ENCODE assay signal across 8 cellular contexts in genomic region chr3:128784228-128784627, GRCh38. TPM values are rescaled to one million over a fixed set of nuclear protein-coding genes. Genes with fewer than 3 reads are reported as not detected.
DNase-seq lines count a peak whose midpoint lies in the region; ATAC-seq, FAIRE-seq and TF ChIP-seq lines count a peak whose summit lies in the region.

No MANE protein-coding gene starts in this region.

- no peak overlapping the region for H3K4me3 ChIP-seq in RWPE2 (ENCODE audit: severe bottlenecking)
- no peak overlapping the region for H3K4me3 ChIP-seq in GM12878

- TF ChIP-seq EP300 in GM12878 (IDR thresholded peaks at IDR 0.05; ENCODE audit: borderline replicate concordance in 1 of 2, control insufficient read depth in 1 of 2, low read depth in 2 of 2, low read length in 2 of 2) = no peak

- ATAC-seq in RWPE2 (ENCODE audit: low read depth) = no peak
- ATAC-seq in GM12878 = peak; percentile 57
- no peak for ATAC-seq in GM18868 (IDR thresholded peaks at IDR 0.05; ENCODE audit: unreplicated experiment)

- WGBS in GM12878 (ENCODE audit: insufficient coverage, insufficient replicate concordance, low lambda C conversion rate, missing lambda C conversion rate) = 71% methylated on average over 7 of the region's 7 CpGs

- peak; percentile 49 for TF ChIP-seq RAD21 in GM12878 (IDR thresholded peaks at IDR 0.05; ENCODE audit: insufficient read depth, low read depth, low read length)

- in situ Hi-C loops in GM12878 (cut with MboI) = no loop called here

- no TSS peak for BruUV-seq in GM12878 (replicated peaks; lab: Mats Ljungman, UMichigan)

- RAD21 ChIA-PET in GM12878 (lab: Charles Lee; ENCODE audit: unreplicated experiment) = no interaction called here

- SMC1A ChIA-PET in GM12878 (lab: Charles Lee; ENCODE audit: uncharacterized antibody, unreplicated experiment) = interaction anchor here (0.7 to 1.2 kb wide), 3 partner anchors 10 to 104 kb away, joined by 3 to 4 read pairs (median 4); no protein-coding TSS in a partner anchor

- peak; percentile 71 for TF ChIP-seq CTCF in GM12873 (IDR thresholded peaks at IDR 0.05; ENCODE audit: insufficient read depth, low read depth, low read length, missing control alignments)
- peak; percentile 25 for TF ChIP-seq CTCF in RWPE2 (IDR thresholded peaks at IDR 0.05; ENCODE audit: poor library complexity, severe bottlenecking)
- TF ChIP-seq CTCF in GM12878 (IDR thresholded peaks at IDR 0.05 in 2 of 3, conservative IDR thresholded peaks at IDR 0.05 in 1 of 3; ENCODE audit: control insufficient read depth in 2 of 3, extremely low read depth in 1 of 3, insufficient read depth in 1 of 3, low read depth in 3 of 3, low read length in 3 of 3) = peak; percentile 40 to 56 (median 50)

- H3K27ac ChIP-seq in RWPE2 (ENCODE audit: poor library complexity, severe bottlenecking) (no peak overlapping the region), GM12878 (ENCODE audit: control insufficient read depth, insufficient read depth) (no peak overlapping the region)

- H3K9ac ChIP-seq in GM12878 (ENCODE audit: control insufficient read depth, insufficient read depth, low read length) = no peak overlapping the region

- TF ChIP-seq POLR2A in GM12878 (IDR thresholded peaks at IDR 0.05; ENCODE audit: low read depth, low read length) (no peak), H54 (IDR thresholded peaks at IDR 0.05; ENCODE audit: low read depth, low read length) (no peak)

- H4K20me1 ChIP-seq in GM12878 (ENCODE audit: control insufficient read depth, insufficient read depth) = peaks cover 9% of the 10 kb centered on the region; the same call in 1 of the 2 replicates

- H2AFZ ChIP-seq in GM12878 (ENCODE audit: control insufficient read depth, low read depth, low read length) = no peak overlapping the region

- FAIRE-seq in GM12878 (lab: Jason Lieb, UNC) (no peak), H54 (lab: Jason Lieb, UNC) (no peak)

- H3K36me3 ChIP-seq in RWPE2 (ENCODE audit: low read depth) (no peaks in the 10 kb centered on the region), GM12878 (ENCODE audit: control insufficient read depth in 2 of 2, insufficient read depth in 2 of 2, low read length in 1 of 2) (peaks cover 0 to 2% of the 10 kb centered on the region in 2 experiments; a peak in 2 of 4 replicates)

- DNase-seq in RWPE2 (ENCODE audit: low spot score) (no peak), GM12878 (ENCODE audit: low read depth, low spot score) (no peak), left kidney (ENCODE audit: low read depth, low spot score) (peak; percentile 78), COLO829 (ENCODE audit: low spot score) (no peak), H54 (ENCODE audit: insufficient read length, low spot score) (no peak)
- DNase-seq in stimulated activated naive CD4-positive, alpha-beta T cell treated with Interleukin-2 at 50 U/mL for 16 hours (lab: John Stamatoyannopoulos, UW) = peak; percentile 50

- intact Hi-C loops in GM12878 (cut with micrococcal nuclease; ENCODE audit: unreplicated experiment) = no loop called here

- POLR2A ChIA-PET in GM12878 (lab: Charles Lee) = no interaction called here

- CTCF ChIA-PET in GM12878 (lab: Yijun Ruan, JAX) = interaction anchor here (0.7 to 1.2 kb wide), 5 partner anchors 10 to 104 kb away, joined by 3 to 6 read pairs (median 3); no protein-coding TSS in a partner anchor

- no peaks in the 10 kb centered on the region for H3K27me3 ChIP-seq in RWPE2 (ENCODE audit: insufficient read depth, poor library complexity, severe bottlenecking)
- H3K27me3 ChIP-seq in GM12878 (replicated peaks in 1 of 2; ENCODE audit: control insufficient read depth in 2 of 2, insufficient read depth in 2 of 2, low read length in 1 of 2) = no peaks in the 10 kb centered on the region

- H3K4me1 ChIP-seq in RWPE2 (ENCODE audit: insufficient read depth, poor library complexity, severe bottlenecking) (peaks cover 41% of the 10 kb centered on the region), GM12878 (ENCODE audit: control insufficient read depth, insufficient read depth, low read length) (peaks cover 41% of the 10 kb centered on the region)

- H3K4me2 ChIP-seq in GM12878 (ENCODE audit: control insufficient read depth, insufficient read depth) = no peak overlapping the region

- H3K9me3 ChIP-seq in RWPE2 (ENCODE audit: severe bottlenecking) = no peaks in the 10 kb centered on the region
- H3K9me3 ChIP-seq in GM12878 (replicated peaks; ENCODE audit: control insufficient read depth, insufficient read depth, low read length) = no peaks in the 10 kb centered on the region

- H3K79me2 ChIP-seq in GM12878 (ENCODE audit: control insufficient read depth, insufficient read depth, low read length) = peaks cover 79% of the 10 kb centered on the region

TF ChIP-seq in GM12878, 131 proteins besides CTCF, POLR2A, EP300 and RAD21:
- no peak for TF ChIP-seq KLF5 (IDR thresholded peaks at IDR 0.05; ENCODE audit: partially characterized antibody)
- peak; percentile 30; the same call in 1 of the 2 replicates for TF ChIP-seq SMC3 (IDR thresholded peaks at IDR 0.05; ENCODE audit: borderline replicate concordance, low read length)
- no peak for TF ChIP-seq CUX1 (IDR thresholded peaks at IDR 0.05; ENCODE audit: insufficient replicate concordance, low read depth, low read length)
- TF ChIP-seq ZNF274 (IDR thresholded peaks at IDR 0.05; ENCODE audit: insufficient read depth, insufficient read length) = no peak

RNA-seq across cellular contexts. Expression of gene RAB7A, which starts 58.2 kb away (rescaled TPM):
- total RNA-seq in GM12878 (2013; cell fraction: nucleolus; rRNA removed) = 50.5 and 54.9 TPM in 2 replicates
- 42.2 and 44.4 TPM in 2 replicates for total RNA-seq in GM12878 (2014; rRNA removed)
- total RNA-seq in GM12878 (2014; rRNA removed; fragmentation: Illumina TruSeq; extraction: Trizol) = 73.7 and 75.3 TPM in 2 replicates
- 151 and 171 TPM in 2 replicates for total RNA-seq in GM12878 (2021)
- polyA plus RNA-seq in GM12878 (2011; ENCODE audit: low read depth) = 84.8 TPM
- polyA plus RNA-seq in GM12878 (2011; rRNA removed) = 212 and 237 TPM in 2 replicates
- 163 and 202 TPM in 2 replicates for polyA plus RNA-seq in GM12878 (2011; cell fraction: cytosol; rRNA removed)
- 39.0 and 42.1 TPM in 2 replicates for polyA plus RNA-seq in GM12878 (2011; cell fraction: nucleus; rRNA removed)
- 118 and 135 TPM in 2 replicates for polyA plus RNA-seq in GM12878 (2012)
- 200 and 201 TPM in 2 replicates for polyA plus RNA-seq in GM12878 (2014; fragmentation: Illumina TruSeq; extraction: Trizol)
- 10 to 100 TPM; 40.3 to 43.0 TPM for polyA plus RNA-seq in GM12878 (2014; fragmentation: Nextera tagmentation; extraction: Ambion mirVana)
- 136 and 148 TPM in 2 replicates for polyA plus RNA-seq in GM12878 (2014; rRNA removed)
- 100 to 1,000 TPM; 175 to 183 TPM for polyA plus RNA-seq in GM12878 (2016; fragmentation: Nextera tagmentation; extraction: Ambion mirVana)
- 132 and 142 TPM in 2 replicates for polyA minus RNA-seq in GM12878 (2011; rRNA and poly(A)+ RNA removed)
- 53.9 and 75.5 TPM in 2 replicates for polyA minus RNA-seq in GM12878 (2011; cell fraction: cytosol; rRNA and poly(A)+ RNA removed)
- polyA minus RNA-seq in GM12878 (2011; cell fraction: nucleus; rRNA and poly(A)+ RNA removed) = 15.8 and 25.5 TPM in 2 replicates

Comparison
In these comparisons a context has a peak if more than half of its experiments do, and no peak if none do; other contexts are left out.
1. DNase-seq: peak in left kidney (single experiment) and stimulated activated naive CD4-positive, alpha-beta T cell treated with Interleukin-2 at 50 U/mL for 16 hours (single experiment); none in RWPE2 (single experiment), GM12878 (single experiment), COLO829 (single experiment) and H54 (single experiment).
2. Peak in every context shown above with its lines, with median percentiles within 50 percentile points of each other: CTCF ChIP-seq.